Comparison of ENCODE assay signal across 7 cellular contexts in the genomic region with DNA sequence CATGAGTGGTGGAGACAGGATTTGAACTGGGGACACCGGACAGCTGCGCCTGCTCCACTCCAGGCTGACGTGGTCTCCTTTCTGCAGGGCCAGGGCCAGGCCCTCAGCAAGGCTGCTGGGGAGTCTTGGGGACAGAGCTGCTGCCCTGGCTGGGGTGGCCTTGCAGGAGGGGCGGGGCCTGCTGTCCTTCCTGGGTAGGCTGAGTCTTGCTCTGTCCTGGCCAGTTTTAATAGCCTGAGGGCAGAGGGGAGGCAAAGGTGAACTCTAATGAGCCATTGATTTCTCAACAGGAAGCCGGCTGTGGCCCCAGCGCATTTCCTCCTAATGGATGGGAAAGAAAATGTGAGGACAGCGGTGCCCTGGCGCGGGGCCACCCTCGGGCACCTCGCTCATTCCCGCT.
DNase-seq lines count a peak whose midpoint lies in the region; ATAC-seq and TF ChIP-seq lines count a peak whose summit lies in the region.
"Not testable (repeated sequence)": the region's sequence is repeated elsewhere in the genome, so short reads cannot be mapped to it uniquely, and the experiment has no call there.

No MANE protein-coding gene starts in this region.

- H3K36me3 Mint-ChIP-seq in neural crest cell (ENCODE audit: low read depth) = not testable (repeated sequence)

- POLR2A ChIA-PET in PC-9 (lab: Charles Lee; ENCODE audit: unreplicated experiment) = not testable (repeated sequence)

- TF ChIP-seq CTCF in PC-9 (conservative IDR thresholded peaks at IDR 0.05); neural crest cell (conservative IDR thresholded peaks at IDR 0.05): not testable (repeated sequence)

- CTCF ChIA-PET in PC-9 (lab: Charles Lee) = not testable (repeated sequence)

- H3K4me1 ChIP-seq in BLaER1 treated with 17β-estradiol and CSF1 and Interleukin-3, amounts not matched to agents 10 nM and 100 nM = peaks cover 0 to 38% (median 35%) of the 10 kb centered on the region in 10 experiments; a peak in 18 of 20 replicates
- H3K4me1 ChIP-seq in PC-9 (replicated peaks; ENCODE audit: insufficient read depth) = peaks cover 59% of the 10 kb centered on the region

- peaks cover 28% of the 10 kb centered on the region for H3K4me1 Mint-ChIP-seq in neural crest cell

- not testable (repeated sequence) for H3K79me2 ChIP-seq in PC-9 (ENCODE audit: low read depth)

- H3K4me2 ChIP-seq in BLaER1 treated with 17β-estradiol and CSF1 and Interleukin-3, amounts not matched to agents 10 nM and 100 nM = peak overlapping the region in 10 of 11 experiments; percentile 2 to 72 (median 59); a peak in 18 of 22 replicates
- peak overlapping the region; percentile 38 for H3K4me2 ChIP-seq in PC-9

- H3K27ac Mint-ChIP-seq in neural crest cell (ENCODE audit: unreplicated experiment) = peak overlapping the region; percentile 59

- not testable (repeated sequence) for ATAC-seq in Right ventricle myocardium superior (ENCODE audit: poor library complexity)

- intact Hi-C loops in PC-9 (cut with micrococcal nuclease; ENCODE audit: unreplicated experiment) = loop anchor here (1.0 to 5.0 kb wide), 3 partner anchors 81 to 408 kb away; no protein-coding TSS in a partner anchor
- intact Hi-C loops in Right ventricle myocardium superior (cut with DNase I) = not testable (repeated sequence)

- not testable (repeated sequence) for H2AFZ ChIP-seq in PC-9

- H3K9me3 ChIP-seq in BLaER1 treated with 17β-estradiol and CSF1 and Interleukin-3, amounts not matched to agents 10 nM and 100 nM (replicated peaks in 1 of 11); PC-9 (ENCODE audit: insufficient read depth, low read depth): not testable (repeated sequence)

- H3K4me3 ChIP-seq in BLaER1 treated with 17β-estradiol and CSF1 and Interleukin-3, amounts not matched to agents 10 nM and 100 nM; PC-9: not testable (repeated sequence)

- H3K27me3 ChIP-seq in BLaER1 treated with 17β-estradiol and CSF1 and Interleukin-3, amounts not matched to agents 10 nM and 100 nM; PC-9 (ENCODE audit: insufficient read depth, low read depth): not testable (repeated sequence)

- not testable (repeated sequence) for H3K36me3 ChIP-seq in BLaER1 treated with 17β-estradiol and CSF1 and Interleukin-3, amounts not matched to agents 10 nM and 100 nM; PC-9 (ENCODE audit: low read depth)

- H4K20me1 ChIP-seq in BLaER1 treated with 17β-estradiol and CSF1 and Interleukin-3, amounts not matched to agents 10 nM and 100 nM; PC-9 (ENCODE audit: insufficient read depth): not testable (repeated sequence)

- not testable (repeated sequence) for H3K9me3 Mint-ChIP-seq in neural crest cell

- peak; percentile 20 for DNase-seq in ELR (ENCODE audit: low read depth)
- DNase-seq in NCI-H146 (lab: John Stamatoyannopoulos, UW) = peak; percentile 11
- peak; percentile 90 to 98 for DNase-seq in PC-9
- peak; percentile 13 for DNase-seq in SKM-1 (lab: John Stamatoyannopoulos, UW; ENCODE audit: unreplicated experiment)
- peak; percentile 27 for DNase-seq in Right ventricle myocardium superior
- not testable (repeated sequence) for DNase-seq in neural crest cell (ENCODE audit: low read depth, low spot score)

- H3K9ac ChIP-seq in BLaER1 treated with 17β-estradiol and CSF1 and Interleukin-3, amounts not matched to agents 10 nM and 100 nM = not testable (repeated sequence)

- H3K4me3 Mint-ChIP-seq in neural crest cell = not testable (repeated sequence)

- peaks cover 32% of the 10 kb centered on the region for H3F3A ChIP-seq in PC-9 (ENCODE audit: insufficient read depth, low read depth)

- not testable (repeated sequence) for H3K9me2 ChIP-seq in PC-9 (ENCODE audit: insufficient read depth)

- not testable (repeated sequence) for H3K27me3 Mint-ChIP-seq in neural crest cell (ENCODE audit: low read depth)

- BruUV-seq in PC-9 (replicated peaks; lab: Mats Ljungman, UMichigan) = not testable (repeated sequence)

- not testable (repeated sequence) for H3K27ac ChIP-seq in BLaER1 treated with 17β-estradiol and CSF1 and Interleukin-3, amounts not matched to agents 10 nM and 100 nM
- peak overlapping the region; percentile 92 for H3K27ac ChIP-seq in PC-9
